ENCODE assay signal across 8 cellular contexts in the genomic region with DNA sequence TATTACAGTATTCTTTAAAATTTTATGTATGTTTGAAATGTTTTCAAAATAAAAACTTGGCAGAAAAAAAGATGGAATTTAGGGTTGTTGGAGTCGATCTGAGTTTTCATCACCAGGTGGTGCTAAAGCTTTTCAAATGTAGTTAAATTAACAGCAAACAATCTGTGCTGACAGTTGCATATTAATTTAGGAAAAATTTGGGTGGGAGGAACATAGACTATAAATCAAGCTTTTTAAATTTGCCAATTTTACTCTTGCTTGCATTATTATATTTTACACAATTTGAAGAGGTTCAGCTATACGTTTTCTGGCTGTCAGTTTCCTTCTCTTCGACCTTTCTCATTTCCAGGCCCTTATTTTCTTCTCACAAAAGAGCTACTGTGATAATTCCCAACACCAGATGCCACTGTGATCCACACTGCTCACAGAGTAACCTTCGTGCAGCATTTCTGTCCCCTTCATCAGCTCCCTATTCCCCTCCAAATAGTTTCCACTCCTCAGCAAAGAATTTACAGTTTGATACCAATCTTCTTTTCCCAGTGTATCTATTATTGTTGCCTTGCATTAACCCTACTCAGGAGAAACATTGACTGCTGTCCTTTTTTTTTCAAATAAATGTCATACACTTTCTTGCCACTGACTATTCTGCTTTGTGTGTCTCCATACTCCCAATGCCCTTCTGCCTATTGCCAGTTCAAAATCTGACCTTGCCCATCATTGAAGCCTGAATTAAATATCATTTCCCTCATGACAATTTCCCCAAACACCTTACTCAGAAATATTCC. TPM values are rescaled to one million over a fixed set of nuclear protein-coding genes. Genes with fewer than 3 reads are reported as not detected.
A peak's percentile ranks its signal among the peaks of the same experiment; 100 is the strongest.
DNase-seq lines count a peak whose midpoint lies in the region; ATAC-seq, FAIRE-seq and TF ChIP-seq lines count a peak whose summit lies in the region.

No MANE protein-coding gene starts in this region.

- no peak overlapping the region for H3K27ac ChIP-seq in mesendoderm (ENCODE audit: low read depth, low read length)

- H3K27me3 ChIP-seq in mesendoderm (ENCODE audit: insufficient read depth, low read length, poor library complexity) = no peaks in the 10 kb centered on the region

- H3K56ac ChIP-seq in mesendoderm (ENCODE audit: low read length) = no peak overlapping the region

- no peaks in the 10 kb centered on the region for H3K4me1 ChIP-seq in mesendoderm (ENCODE audit: control insufficient read depth, low read depth, low read length)

- no peak overlapping the region for H3K18ac ChIP-seq in mesendoderm (ENCODE audit: low read length)

- H2AK5ac ChIP-seq in mesendoderm (ENCODE audit: low read length) = no peak overlapping the region

- CTCF ChIA-PET in GM10248 (lab: Yijun Ruan, JAX) = interaction anchor here (0.7 to 3.9 kb wide), 14 partner anchors 9 to 877 kb away, joined by 3 to 28 read pairs (median 3); no protein-coding TSS in a partner anchor

- no peaks in the 10 kb centered on the region for H3K79me1 ChIP-seq in mesendoderm (ENCODE audit: low read length)

- peak; percentile 37 for TF ChIP-seq CTCF in GM10248 (IDR thresholded peaks at IDR 0.05; ENCODE audit: control extremely low read depth, extremely low read depth, low read depth, missing control alignments)
- peak; percentile 34 for TF ChIP-seq CTCF in choroid plexus epithelial cell (conservative IDR thresholded peaks at IDR 0.05; ENCODE audit: low read depth, low read length)

- POLR2A ChIA-PET in GM10248 (lab: Yijun Ruan, JAX) = no interaction called here

- H2BK5ac ChIP-seq in mesendoderm (ENCODE audit: low read length) = no peak overlapping the region

- no peak overlapping the region for H4K5ac ChIP-seq in mesendoderm (ENCODE audit: low read length)

- no peak for DNase-seq in GM10248 (ENCODE audit: extremely low spot score)
- DNase-seq in NCI-H446 (lab: John Stamatoyannopoulos, UW) = peak; percentile 61 to 83
- peak; percentile 71 for DNase-seq in choroid plexus epithelial cell (ENCODE audit: low read depth)
- peak; percentile 59 for DNase-seq in mesendoderm
- DNase-seq in GM19238 (ENCODE audit: insufficient read length, low spot score) = no peak
- no peak for DNase-seq in stimulated activated CD8-positive, alpha-beta memory T cell treated with anti-CD3 and anti-CD28 coated beads, Interleukin-4, amount 100 ng/mL, for 48 hours

- H3K4ac ChIP-seq in mesendoderm (ENCODE audit: low read depth, low read length) = no peak overlapping the region

- H3K23ac ChIP-seq in mesendoderm (ENCODE audit: low read length) = no peak overlapping the region

- H3K4me3 ChIP-seq in choroid plexus epithelial cell (ENCODE audit: low read depth, low read length) (no peak overlapping the region), mesendoderm (ENCODE audit: low read length) (no peak overlapping the region)

- H3K9ac ChIP-seq in mesendoderm (ENCODE audit: low read length) = no peak overlapping the region

- peak; percentile 96 for FAIRE-seq in A204.1 (lab: Jason Lieb, UNC)

- H4K8ac ChIP-seq in mesendoderm (ENCODE audit: low read depth, low read length) = no peak overlapping the region

- H3K79me2 ChIP-seq in mesendoderm (ENCODE audit: control insufficient read depth, insufficient read depth, low read length) = no peaks in the 10 kb centered on the region

- H3K4me2 ChIP-seq in mesendoderm (ENCODE audit: low read length) = no peak overlapping the region

- ATAC-seq in HG03439 (IDR thresholded peaks at IDR 0.05; ENCODE audit: unreplicated experiment) = no peak

- WGBS in mesendoderm (ENCODE audit: extremely low coverage, insufficient coverage, low lambda C conversion rate) = no CpG with 5 or more reads among the region's 4 CpGs

- no peaks in the 10 kb centered on the region for H3K36me3 ChIP-seq in mesendoderm (ENCODE audit: control insufficient read depth, insufficient read depth, low read length)

- no peak overlapping the region for H2BK120ac ChIP-seq in mesendoderm (ENCODE audit: low read depth, low read length)

- H2BK15ac ChIP-seq in mesendoderm (replicated peaks; ENCODE audit: low read depth) = no peak overlapping the region

RNA-seq across cellular contexts. Expression of a gene that starts 53.4 kb away (rescaled TPM):
- 9.2 TPM for polyA plus RNA-seq in mesendoderm (2013, experiment 1 of 2)
- 9.6 TPM for polyA plus RNA-seq in mesendoderm (2013, experiment 2 of 2)

Comparison
In these comparisons a context has a peak if more than half of its experiments do, and no peak if none do; other contexts are left out.
1. DNase-seq: peak in NCI-H446 (2 of 2), choroid plexus epithelial cell (single experiment) and mesendoderm (single experiment); none in GM10248 (single experiment), GM19238 (single experiment) and stimulated activated CD8-positive, alpha-beta memory T cell treated with anti-CD3 and anti-CD28 coated beads, Interleukin-4, amount 100 ng/mL, for 48 hours (single experiment).